Comparison of ENCODE assay signal across 8 cellular contexts in genomic region chrX:119565110-119565663, GRCh38. TPM values are rescaled to one million over a fixed set of nuclear protein-coding genes. Genes with fewer than 3 reads are reported as not detected.
DNase-seq lines count a peak whose midpoint lies in the region; TF ChIP-seq lines count a peak whose summit lies in the region.

Gene STEEP1 (minus strand): TSS chrX:119565409. CDS start chrX:119565355, 54 bp downstream.

- CTCF ChIA-PET in HEK293 (lab: Yijun Ruan, JAX): interaction anchor here (0.6 to 1.0 kb wide), 2 partner anchors 48 to 126 kb away, joined by 3 to 4 read pairs; no protein-coding TSS in a partner anchor

- H2AFZ ChIP-seq in neuron (ENCODE audit: low read depth, low read length): peak within 1 kb of the TSS; percentile 46

- DNase-seq in MV-4-11 (lab: John Stamatoyannopoulos, UW): peak; percentile 92
- peak; percentile 75 to 89 for DNase-seq in SJSA1 (ENCODE audit: low read depth in 1 of 2, low spot score in 2 of 2)
- peak; percentile 75 for DNase-seq in activated gamma-delta T cell treated with anti-CD3 and anti-CD28 coated beads, Interleukin-2, amount 50 U/mL, for 16 hours (ENCODE audit: low read depth)
- peak; percentile 82 for DNase-seq in foreskin melanocyte
- peak; percentile 84 for DNase-seq in stromal cell of bone marrow (ENCODE audit: low read depth)

- H3K4me3 ChIP-seq in HEK293 (ENCODE audit: low read depth, low read length) (peak within 1 kb of the TSS; percentile 79), SJSA1 (peak within 1 kb of the TSS; percentile 61), neuron (ENCODE audit: low read length) (peak within 1 kb of the TSS; percentile 89)

- H3K27me3 ChIP-seq in SJSA1 (replicated peaks) (no peaks in the 10 kb centered on the region), neuron (ENCODE audit: insufficient read depth, low read length) (no peaks in the 10 kb centered on the region)

- H3K27ac ChIP-seq in HEK293 (ENCODE audit: extremely low read depth, low read depth, low read length) (peak within 1 kb of the TSS; percentile 52), SJSA1 (peak within 1 kb of the TSS; percentile 48; the same call in 1 of the 2 replicates)

- POLR2A ChIA-PET in HEK293 (lab: Yijun Ruan, JAX): interaction anchor here (0.7 to 1.1 kb wide), 4 partner anchors 10 to 288 kb away, joined by 3 to 20 read pairs (median 4); partner anchors contain the start of genes RPL39, UBE2A and UPF3B

- no peaks in the 10 kb centered on the region for H3K4me1 ChIP-seq in ES-I3 (ENCODE audit: insufficient read depth, low read length)
- H3K4me1 ChIP-seq in HEK293 (ENCODE audit: control insufficient read depth, insufficient read depth, low read length): peaks cover 3% of the 10 kb centered on the region; the same call in 1 of the 2 replicates
- no peaks in the 10 kb centered on the region for H3K4me1 ChIP-seq in SJSA1 (replicated peaks)
- peaks cover 3% of the 10 kb centered on the region for H3K4me1 ChIP-seq in neuron (ENCODE audit: insufficient read depth, low read length)

- H3K9ac ChIP-seq in ES-I3 (ENCODE audit: low read depth, low read length): peak within 1 kb of the TSS; percentile 75

- TF ChIP-seq CTCF in HEK293 (tag by site-specific recombination; IDR thresholded peaks at IDR 0.05): no peak

- H3K9me3 ChIP-seq in ES-I3 (ENCODE audit: control insufficient read depth, insufficient read depth, low read length): no peaks in the 10 kb centered on the region
- H3K9me3 ChIP-seq in HEK293 (ENCODE audit: control insufficient read depth, insufficient read depth, low read depth, low read length): no peaks in the 10 kb centered on the region
- no peaks in the 10 kb centered on the region for H3K9me3 ChIP-seq in SJSA1 (replicated peaks)
- H3K9me3 ChIP-seq in neuron (ENCODE audit: low read length): no peaks in the 10 kb centered on the region

- H3K36me3 ChIP-seq in ES-I3 (ENCODE audit: insufficient read depth, low read length): no peaks in the 10 kb centered on the region
- H3K36me3 ChIP-seq in HEK293 (ENCODE audit: control insufficient read depth in 2 of 2, insufficient read depth in 1 of 2, low read length in 2 of 2): peaks cover 4 to 9% of the 10 kb centered on the region in 2 experiments; a peak in 2 of 3 replicates
- no peaks in the 10 kb centered on the region; the same call in 1 of the 2 replicates for H3K36me3 ChIP-seq in SJSA1
- H3K36me3 ChIP-seq in neuron (ENCODE audit: insufficient read depth, low read length): no peaks in the 10 kb centered on the region

TF ChIP-seq in HEK293, 187 proteins besides CTCF, POLR2A, EP300 and RAD21 (continues in another document):
- TF ChIP-seq ZNF585B (tag by site-specific recombination; IDR thresholded peaks at IDR 0.05) (no peak), ZXDB (tag by site-specific recombination; IDR thresholded peaks at IDR 0.05) (peak; percentile 65; the same call in 1 of the 2 replicates), ZNF24 (tag by site-specific recombination; IDR thresholded peaks at IDR 0.05) (peak; percentile 75), PRDM10 (tag by site-specific recombination; IDR thresholded peaks at IDR 0.05) (peak; percentile 95), SP2 (tag by site-specific recombination; IDR thresholded peaks at IDR 0.05) (peak; percentile 47), ZNF704 (tag by site-specific recombination; IDR thresholded peaks at IDR 0.05) (no peak), ZNF707 (tag by site-specific recombination; IDR thresholded peaks at IDR 0.05) (no peak), ZNF529 (tag by site-specific recombination; IDR thresholded peaks at IDR 0.05; ENCODE audit: insufficient replicate concordance) (no peak), IKZF3 (tag by site-specific recombination; IDR thresholded peaks at IDR 0.05) (peak; percentile 77), ZNF2 (tag by site-specific recombination; IDR thresholded peaks at IDR 0.05) (0 out of 2 replicates have a peak, but pooled peaks have one; percentile 31), ZBTB11 (tag by site-specific recombination; conservative IDR thresholded peaks at IDR 0.05; ENCODE audit: low read depth) (0 out of 2 replicates have a peak, but pooled peaks have one; percentile 29), ZNF404 (tag by site-specific recombination; IDR thresholded peaks at IDR 0.05) (no peak), ZNF513 (tag by site-specific recombination; IDR thresholded peaks at IDR 0.05) (no peak), ZNF341 (tag by site-specific recombination; IDR thresholded peaks at IDR 0.05; ENCODE audit: low read depth) (no peak), ZNF555 (tag by site-specific recombination; conservative IDR thresholded peaks at IDR 0.05) (no peak), SETDB1 (IDR thresholded peaks at IDR 0.05; ENCODE audit: insufficient read length, low read length) (no peak), ZNF660 (tag by site-specific recombination; IDR thresholded peaks at IDR 0.05) (peak; percentile 79; the same call in 1 of the 2 replicates), ZNF140 (tag by site-specific recombination; IDR thresholded peaks at IDR 0.05) (no peak), ZNF335 (tag by site-specific recombination; conservative IDR thresholded peaks at IDR 0.05) (peak; percentile 59), SP7 (tag by site-specific recombination; IDR thresholded peaks at IDR 0.05) (peak; percentile 72)

RNA-seq across cellular contexts. Expression of gene STEEP1, which starts in this region (rescaled TPM):
- 58.1 and 68.8 TPM in 2 replicates for total RNA-seq in SJSA1 (2014; rRNA removed; shearing (Covaris generic))

Comparison
In these comparisons a context has a peak if more than half of its experiments do, and no peak if none do; other contexts are left out.
1. Peak in every context shown above with its lines: DNase-seq, H3K4me3 ChIP-seq and H3K27ac ChIP-seq.